1 cellular context compared by ENCODE assay signal in the genomic region with DNA sequence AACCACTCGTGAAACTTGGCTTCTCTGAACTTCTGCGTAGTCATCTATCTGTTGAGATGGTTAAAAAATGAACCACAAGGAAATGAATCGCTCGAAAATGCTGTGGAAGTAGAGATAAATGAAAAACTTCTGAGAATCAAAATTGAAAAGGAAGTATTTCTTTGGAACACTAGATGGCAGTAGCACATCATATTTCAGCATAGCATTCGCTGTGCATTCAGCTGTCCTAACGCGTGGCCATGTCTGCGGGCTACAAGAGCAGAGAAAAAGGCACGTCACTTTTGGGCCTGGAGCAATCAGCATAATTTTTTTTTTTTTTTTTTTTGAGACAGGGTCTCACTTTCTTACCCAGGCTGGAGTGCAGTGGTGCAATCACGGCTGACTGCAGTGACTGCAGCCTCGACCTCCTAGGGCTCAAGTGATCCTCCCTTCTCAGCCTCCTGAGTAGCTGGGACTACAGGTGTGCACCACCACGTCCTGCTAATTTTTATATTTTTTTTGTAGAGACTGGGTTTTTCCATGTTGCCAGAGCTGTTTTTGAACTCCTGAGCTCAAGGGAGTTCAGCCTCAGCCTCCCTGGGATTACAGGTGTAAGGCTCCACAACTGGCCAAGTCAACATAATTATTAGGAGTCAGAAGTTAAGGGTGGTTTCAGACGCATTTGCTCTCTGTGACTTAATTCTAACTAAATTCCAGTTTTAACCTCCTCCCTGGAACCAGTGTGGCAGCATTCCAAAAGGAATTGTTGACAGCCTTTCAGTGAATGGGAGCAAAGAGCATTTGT.
TF ChIP-seq lines count a peak whose summit lies in the region.

No MANE protein-coding gene starts in this region.

TF ChIP-seq in neural cell, 6 proteins besides CTCF, POLR2A, EP300 and RAD21 (continued from another document):
- TF ChIP-seq, protein P1, sequence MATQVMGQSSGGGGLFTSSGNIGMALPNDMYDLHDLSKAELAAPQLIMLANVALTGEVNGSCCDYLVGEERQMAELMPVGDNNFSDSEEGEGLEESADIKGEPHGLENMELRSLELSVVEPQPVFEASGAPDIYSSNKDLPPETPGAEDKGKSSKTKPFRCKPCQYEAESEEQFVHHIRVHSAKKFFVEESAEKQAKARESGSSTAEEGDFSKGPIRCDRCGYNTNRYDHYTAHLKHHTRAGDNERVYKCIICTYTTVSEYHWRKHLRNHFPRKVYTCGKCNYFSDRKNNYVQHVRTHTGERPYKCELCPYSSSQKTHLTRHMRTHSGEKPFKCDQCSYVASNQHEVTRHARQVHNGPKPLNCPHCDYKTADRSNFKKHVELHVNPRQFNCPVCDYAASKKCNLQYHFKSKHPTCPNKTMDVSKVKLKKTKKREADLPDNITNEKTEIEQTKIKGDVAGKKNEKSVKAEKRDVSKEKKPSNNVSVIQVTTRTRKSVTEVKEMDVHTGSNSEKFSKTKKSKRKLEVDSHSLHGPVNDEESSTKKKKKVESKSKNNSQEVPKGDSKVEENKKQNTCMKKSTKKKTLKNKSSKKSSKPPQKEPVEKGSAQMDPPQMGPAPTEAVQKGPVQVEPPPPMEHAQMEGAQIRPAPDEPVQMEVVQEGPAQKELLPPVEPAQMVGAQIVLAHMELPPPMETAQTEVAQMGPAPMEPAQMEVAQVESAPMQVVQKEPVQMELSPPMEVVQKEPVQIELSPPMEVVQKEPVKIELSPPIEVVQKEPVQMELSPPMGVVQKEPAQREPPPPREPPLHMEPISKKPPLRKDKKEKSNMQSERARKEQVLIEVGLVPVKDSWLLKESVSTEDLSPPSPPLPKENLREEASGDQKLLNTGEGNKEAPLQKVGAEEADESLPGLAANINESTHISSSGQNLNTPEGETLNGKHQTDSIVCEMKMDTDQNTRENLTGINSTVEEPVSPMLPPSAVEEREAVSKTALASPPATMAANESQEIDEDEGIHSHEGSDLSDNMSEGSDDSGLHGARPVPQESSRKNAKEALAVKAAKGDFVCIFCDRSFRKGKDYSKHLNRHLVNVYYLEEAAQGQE (IDR thresholded peaks at IDR 0.05; ENCODE audit: borderline replicate concordance), result no peak
